17 cellular contexts compared by ENCODE assay signal in genomic region chr7:55483061-55483460, GRCh38.
DNase-seq lines count a peak whose midpoint lies in the region; ATAC-seq and TF ChIP-seq lines count a peak whose summit lies in the region.
"Had no signal": no experiment of that assay in that cellular context is flagged by ENCODE, and none has a peak within 500 bp of the region (broad histone marks: within the 10 kb centered on the region; RNA-seq: fewer than 3 reads in every experiment).

No MANE protein-coding gene starts in this region.

- H4K20me1 ChIP-seq in osteoblast (ENCODE audit: insufficient read depth, low read length), result peaks cover 7% of the 10 kb centered on the region

- H3K4me1 ChIP-seq in osteoblast (ENCODE audit: insufficient read depth, low read length), result peaks cover 9% of the 10 kb centered on the region
- H3K4me1 ChIP-seq: testis had no signal

- H2AFZ ChIP-seq in osteoblast (ENCODE audit: low read length), result no peak overlapping the region

- H3K79me2 ChIP-seq in osteoblast (ENCODE audit: insufficient read depth, low read length), result no peaks in the 10 kb centered on the region

- in situ Hi-C loops in KBM-7 (cut with MboI; ENCODE audit: low pct_unique_long_range_greater_than_20kb, low sequenced_read_pairs), result no loop called here

- peak; percentile 20 for TF ChIP-seq POLR2A in GM19193 (IDR thresholded peaks at IDR 0.05; ENCODE audit: extremely low read depth, insufficient read depth, insufficient read length)

- peaks cover 48% of the 10 kb centered on the region for H3K4me1 Mint-ChIP-seq in activated CD8-positive, alpha-beta T cell treated with anti-CD3 and anti-CD28 coated beads for 36 hours (ENCODE audit: low read depth)
- peaks cover 20% of the 10 kb centered on the region for H3K4me1 Mint-ChIP-seq in activated CD8-positive, alpha-beta T cell treated with anti-CD3 and anti-CD28 coated beads, Interleukin-2, amount 10 ng/mL, durations not matched to agents 7 days and 5 days (ENCODE audit: low read depth)
- peaks cover 63 to 92% (median 67%) of the 10 kb centered on the region in 3 donors for H3K4me1 Mint-ChIP-seq in T-cell

- H3K36me3 ChIP-seq in osteoblast (ENCODE audit: insufficient read depth, low read length), result no peaks in the 10 kb centered on the region

- H3K9me3 ChIP-seq in osteoblast (ENCODE audit: low read depth, low read length), result no peaks in the 10 kb centered on the region
- H3K9me3 ChIP-seq: mucosa of descending colon, testis had no signal

- no peak overlapping the region for H3K27ac Mint-ChIP-seq in activated CD8-positive, alpha-beta T cell treated with anti-CD3 and anti-CD28 coated beads for 36 hours
- H3K27ac Mint-ChIP-seq in activated CD8-positive, alpha-beta T cell treated with anti-CD3 and anti-CD28 coated beads, Interleukin-2, amount 10 ng/mL, durations not matched to agents 7 days and 5 days, result no peak overlapping the region
- peak overlapping the region; percentile 51 to 66 for H3K27ac Mint-ChIP-seq in T-cell

- no peaks in the 10 kb centered on the region for H3K27me3 Mint-ChIP-seq in activated CD8-positive, alpha-beta T cell treated with anti-CD3 and anti-CD28 coated beads for 36 hours
- H3K27me3 Mint-ChIP-seq in activated CD8-positive, alpha-beta T cell treated with anti-CD3 and anti-CD28 coated beads, Interleukin-2, amount 10 ng/mL, durations not matched to agents 7 days and 5 days (ENCODE audit: low read depth), result no peaks in the 10 kb centered on the region
- H3K27me3 Mint-ChIP-seq in T-cell, result no peaks in the 10 kb centered on the region
- H3K27me3 Mint-ChIP-seq: CD8-positive, alpha-beta memory T cell had no signal

- CTCF ChIA-PET in activated CD8-positive, alpha-beta T cell treated with anti-CD3 and anti-CD28 coated beads for 36 hours (lab: Charles Lee), result interaction anchor here (0.8 kb wide), 1 partner anchor 67 kb away, joined by 3 read pairs; no protein-coding TSS in a partner anchor
- CTCF ChIA-PET in activated CD8-positive, alpha-beta T cell treated with anti-CD3 and anti-CD28 coated beads, Interleukin-2, amount 10 ng/mL, durations not matched to agents 7 days and 5 days (lab: Charles Lee), result no interaction called here
- CTCF ChIA-PET in T-cell (lab: Charles Lee), result no interaction called here

- intact Hi-C loops in activated CD8-positive, alpha-beta T cell treated with anti-CD3 and anti-CD28 coated beads for 36 hours (cut with micrococcal nuclease), result no loop called here

- POLR2A ChIA-PET in activated CD8-positive, alpha-beta T cell treated with anti-CD3 and anti-CD28 coated beads for 36 hours (lab: Charles Lee), result no interaction called here
- POLR2A ChIA-PET in activated CD8-positive, alpha-beta T cell treated with anti-CD3 and anti-CD28 coated beads, Interleukin-2, amount 10 ng/mL, durations not matched to agents 7 days and 5 days (lab: Charles Lee), result no interaction called here
- POLR2A ChIA-PET in T-cell (lab: Charles Lee), result no interaction called here

- ATAC-seq in activated CD8-positive, alpha-beta T cell treated with anti-CD3 and anti-CD28 coated beads for 36 hours, result peak; percentile 27
- ATAC-seq in activated CD8-positive, alpha-beta T cell treated with anti-CD3 and anti-CD28 coated beads, Interleukin-2, amount 10 ng/mL, durations not matched to agents 7 days and 5 days, result no peak
- no peak for ATAC-seq in T-cell (replicated peaks in 1 of 4)
- ATAC-seq: left ventricle myocardium superior, mucosa of descending colon had no signal

- no peak overlapping the region for H3K4me3 ChIP-seq in osteoblast (ENCODE audit: insufficient read depth, low read length)
- H3K4me3 ChIP-seq: mucosa of descending colon, testis had no signal

- no peak for TF ChIP-seq CTCF in activated CD8-positive, alpha-beta T cell treated with anti-CD3 and anti-CD28 coated beads for 36 hours (IDR thresholded peaks at IDR 0.05)
- no peak for TF ChIP-seq CTCF in osteoblast (IDR thresholded peaks at IDR 0.05; ENCODE audit: extremely low read depth, low read depth, low read length)

- no peak for DNase-seq in activated CD8-positive, alpha-beta T cell treated with anti-CD3 and anti-CD28 coated beads for 36 hours
- no peak for DNase-seq in activated CD8-positive, alpha-beta T cell treated with anti-CD3 and anti-CD28 coated beads, Interleukin-2, amount 10 ng/mL, durations not matched to agents 7 days and 5 days
- no peak for DNase-seq in T-cell
- peak; percentile 41 for DNase-seq in osteoblast (ENCODE audit: insufficient read length, low spot score, missing footprints)
- no peak for DNase-seq in DMS79 treated with DMSO at 0.1 percent for 48 hours (lab: John Stamatoyannopoulos, UW)
- DNase-seq in KBM-7, result no peak
- DNase-seq: CD8-positive, alpha-beta memory T cell; DMS79; KG1; left ventricle myocardium superior; mucosa of descending colon; NCI-H2171; NCI-H526; SIG-M5; testis had no signal

- H3K4me3 Mint-ChIP-seq in activated CD8-positive, alpha-beta T cell treated with anti-CD3 and anti-CD28 coated beads for 36 hours, result no peak overlapping the region
- no peak overlapping the region for H3K4me3 Mint-ChIP-seq in activated CD8-positive, alpha-beta T cell treated with anti-CD3 and anti-CD28 coated beads, Interleukin-2, amount 10 ng/mL, durations not matched to agents 7 days and 5 days
- H3K4me3 Mint-ChIP-seq in T-cell, result no peak overlapping the region

- H3K36me3 Mint-ChIP-seq in activated CD8-positive, alpha-beta T cell treated with anti-CD3 and anti-CD28 coated beads for 36 hours (ENCODE audit: low read depth), result peaks cover 12% of the 10 kb centered on the region
- peaks cover 16% of the 10 kb centered on the region for H3K36me3 Mint-ChIP-seq in activated CD8-positive, alpha-beta T cell treated with anti-CD3 and anti-CD28 coated beads, Interleukin-2, amount 10 ng/mL, durations not matched to agents 7 days and 5 days (ENCODE audit: low read depth)
- peaks cover 49% of the 10 kb centered on the region for H3K36me3 Mint-ChIP-seq in T-cell

- no peaks in the 10 kb centered on the region for H3K9me3 Mint-ChIP-seq in activated CD8-positive, alpha-beta T cell treated with anti-CD3 and anti-CD28 coated beads for 36 hours
- no peaks in the 10 kb centered on the region for H3K9me3 Mint-ChIP-seq in activated CD8-positive, alpha-beta T cell treated with anti-CD3 and anti-CD28 coated beads, Interleukin-2, amount 10 ng/mL, durations not matched to agents 7 days and 5 days (ENCODE audit: insufficient read depth)
- H3K9me3 Mint-ChIP-seq in T-cell, result no peaks in the 10 kb centered on the region
- H3K9me3 Mint-ChIP-seq: CD8-positive, alpha-beta memory T cell had no signal

- H3K4me2 ChIP-seq in osteoblast (ENCODE audit: insufficient read depth, low read length), result no peak overlapping the region

- H3K27me3 ChIP-seq in osteoblast (ENCODE audit: insufficient read depth, low read length), result no peaks in the 10 kb centered on the region
- H3K27me3 ChIP-seq: testis had no signal

- H3K27ac ChIP-seq in osteoblast (ENCODE audit: low read depth, low read length), result no peak overlapping the region
- H3K27ac ChIP-seq: testis, VCaP had no signal

Comparison
In these comparisons a context has a peak if more than half of its experiments do, and no peak if none do; other contexts are left out.
1. H3K27ac Mint-ChIP-seq: peak in T-cell (2 of 2); none in activated CD8-positive, alpha-beta T cell treated with anti-CD3 and anti-CD28 coated beads for 36 hours (single experiment) and activated CD8-positive, alpha-beta T cell treated with anti-CD3 and anti-CD28 coated beads, Interleukin-2, amount 10 ng/mL, durations not matched to agents 7 days and 5 days (single experiment).